Comparison of ENCODE assay signal across 8 cellular contexts in the genomic region with DNA sequence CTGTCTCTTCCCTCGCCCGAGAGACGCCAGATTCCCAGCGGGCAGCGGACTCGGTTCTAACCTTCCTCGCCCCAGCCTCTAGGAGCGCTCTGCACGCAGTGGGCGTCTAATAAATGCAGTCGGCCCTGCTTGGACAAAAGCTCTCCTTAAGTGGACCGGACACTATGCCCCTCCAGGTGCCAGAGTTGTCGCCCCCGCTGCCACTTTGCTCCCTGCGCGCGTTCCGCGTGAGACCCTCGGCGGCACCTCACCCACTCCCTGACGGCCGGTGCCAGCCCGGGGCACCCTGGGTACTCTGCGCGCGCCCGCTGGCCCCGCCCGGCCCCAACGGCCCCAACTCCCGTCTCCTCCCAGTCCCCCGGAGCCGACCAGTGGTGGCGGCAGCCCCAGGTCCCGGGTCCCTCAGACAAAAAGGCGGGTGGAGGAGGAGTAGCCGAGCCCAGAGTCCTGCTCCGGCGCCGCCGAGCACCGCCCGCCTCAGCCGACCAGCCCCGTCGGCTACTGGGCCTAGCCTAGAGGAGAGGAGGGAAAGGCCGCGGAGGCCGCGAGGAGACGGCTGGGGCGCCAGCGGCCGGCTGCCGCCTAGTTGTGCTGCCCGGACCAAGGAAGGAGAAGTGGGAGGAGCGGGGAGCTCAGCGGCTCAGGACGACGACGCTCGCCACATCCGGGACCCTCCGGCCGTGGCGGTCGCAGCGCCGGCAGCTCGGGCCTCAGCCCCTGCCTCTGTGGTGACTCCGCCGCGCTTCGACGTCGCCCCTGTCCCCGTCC.
DNase-seq lines count a peak whose midpoint lies in the region; ATAC-seq and TF ChIP-seq lines count a peak whose summit lies in the region.

No MANE protein-coding gene starts in this region.

- TF ChIP-seq POLR2A in Peyer's patch (IDR thresholded peaks at IDR 0.05): peak; percentile 85 to 89

- peaks cover 20% of the 10 kb centered on the region for H3K27me3 Mint-ChIP-seq in activated T-helper 2 cell treated with anti-CD3 and anti-CD28 coated beads, Interferon-gamma antibody, Interleukin-2, Interleukin-4, amounts not matched to agents 10 μg/mL and 5 μg/mL and 100 μg/mL, durations not matched to agents 14 hours and 24 hours and 36 hours (ENCODE audit: low read depth)
- H3K27me3 Mint-ChIP-seq in natural killer cell (ENCODE audit: low read depth in 2 of 2): no peaks in the 10 kb centered on the region

- no peaks in the 10 kb centered on the region for H3K36me3 ChIP-seq in Peyer's patch

- ATAC-seq in GM21526 (IDR thresholded peaks at IDR 0.05; ENCODE audit: low FRiP score, unreplicated experiment) (peak; percentile 86), natural killer cell (peak; percentile 87 to 94 (median 89))
- ATAC-seq in stimulated activated naive CD8-positive, alpha-beta T cell treated with anti-CD3 and anti-CD28 coated beads, Interleukin-15, Interleukin-2, amounts not matched to agents 100 U/mL and 50 U/mL, for 24 hours: peak; percentile 98

- H3K27me3 ChIP-seq in Peyer's patch: no peaks in the 10 kb centered on the region

- H3K4me3 ChIP-seq in Peyer's patch: peak overlapping the region; percentile 63 to 86 (median 76)
- H3K4me3 ChIP-seq in fibroblast of pulmonary artery (replicated peaks; ENCODE audit: low read depth, low read length): peak overlapping the region; percentile 86

- peak overlapping the region; percentile 84 to 92 (median 90) for H3K27ac ChIP-seq in Peyer's patch

- DNase-seq in DMS79 treated with DMSO at 0.1 percent for 48 hours (lab: John Stamatoyannopoulos, UW): peak; percentile 86
- DNase-seq in HuH-7 (ENCODE audit: low spot score): peak; percentile 87
- DNase-seq in Peyer's patch: peak; percentile 74 to 92 (median 89)
- DNase-seq in activated T-helper 2 cell treated with anti-CD3 and anti-CD28 coated beads, Interferon-gamma antibody, Interleukin-2, Interleukin-4, amounts not matched to agents 10 μg/mL and 5 μg/mL and 100 μg/mL, durations not matched to agents 14 hours and 24 hours and 36 hours (ENCODE audit: low spot score): peak; percentile 58
- peak; percentile 75 for DNase-seq in fibroblast of pulmonary artery (ENCODE audit: low read depth)
- peak; percentile 64 for DNase-seq in natural killer cell
- DNase-seq in stimulated activated naive CD8-positive, alpha-beta T cell treated with anti-CD3 and anti-CD28 coated beads, Interleukin-15, Interleukin-2, amounts not matched to agents 100 U/mL and 50 U/mL, for 24 hours: peak; percentile 81

- H3K9me3 ChIP-seq in Peyer's patch: no peaks in the 10 kb centered on the region

- TF ChIP-seq CTCF in Peyer's patch (IDR thresholded peaks at IDR 0.05) (peak in 4 of 6 experiments; percentile 43 to 86 (median 74)), fibroblast of pulmonary artery (IDR thresholded peaks at IDR 0.05; ENCODE audit: low read length, missing control alignments) (peak; percentile 65), natural killer cell (IDR thresholded peaks at IDR 0.05) (peak; percentile 41)

- H3K9me3 Mint-ChIP-seq in activated T-helper 2 cell treated with anti-CD3 and anti-CD28 coated beads, Interferon-gamma antibody, Interleukin-2, Interleukin-4, amounts not matched to agents 10 μg/mL and 5 μg/mL and 100 μg/mL, durations not matched to agents 14 hours and 24 hours and 36 hours: peaks cover 3% of the 10 kb centered on the region
- no peaks in the 10 kb centered on the region for H3K9me3 Mint-ChIP-seq in natural killer cell

- intact Hi-C loops in activated T-helper 2 cell treated with anti-CD3 and anti-CD28 coated beads, Interferon-gamma antibody, Interleukin-2, Interleukin-4, amounts not matched to agents 10 μg/mL and 5 μg/mL and 100 μg/mL, durations not matched to agents 14 hours and 24 hours and 36 hours (cut with micrococcal nuclease): no loop called here
- intact Hi-C loops in natural killer cell (cut with micrococcal nuclease): loop anchor here (10.0 kb wide), 1 partner anchor 115 kb away; no protein-coding TSS in a partner anchor

- no peaks in the 10 kb centered on the region for H3K4me1 ChIP-seq in Peyer's patch

- H3K36me3 Mint-ChIP-seq in activated T-helper 2 cell treated with anti-CD3 and anti-CD28 coated beads, Interferon-gamma antibody, Interleukin-2, Interleukin-4, amounts not matched to agents 10 μg/mL and 5 μg/mL and 100 μg/mL, durations not matched to agents 14 hours and 24 hours and 36 hours (ENCODE audit: low read depth): peaks cover 2% of the 10 kb centered on the region
- no peaks in the 10 kb centered on the region for H3K36me3 Mint-ChIP-seq in natural killer cell

- H3K4me1 Mint-ChIP-seq in activated T-helper 2 cell treated with anti-CD3 and anti-CD28 coated beads, Interferon-gamma antibody, Interleukin-2, Interleukin-4, amounts not matched to agents 10 μg/mL and 5 μg/mL and 100 μg/mL, durations not matched to agents 14 hours and 24 hours and 36 hours (ENCODE audit: low read depth): peaks cover 26% of the 10 kb centered on the region
- H3K4me1 Mint-ChIP-seq in natural killer cell: peaks cover 29 to 32% of the 10 kb centered on the region in 2 donors

- peak overlapping the region; percentile 55 for H3K27ac Mint-ChIP-seq in activated T-helper 2 cell treated with anti-CD3 and anti-CD28 coated beads, Interferon-gamma antibody, Interleukin-2, Interleukin-4, amounts not matched to agents 10 μg/mL and 5 μg/mL and 100 μg/mL, durations not matched to agents 14 hours and 24 hours and 36 hours
- peak overlapping the region; percentile 76 to 91 for H3K27ac Mint-ChIP-seq in natural killer cell

- peak overlapping the region; percentile 90 for H3K4me3 Mint-ChIP-seq in activated T-helper 2 cell treated with anti-CD3 and anti-CD28 coated beads, Interferon-gamma antibody, Interleukin-2, Interleukin-4, amounts not matched to agents 10 μg/mL and 5 μg/mL and 100 μg/mL, durations not matched to agents 14 hours and 24 hours and 36 hours (ENCODE audit: low read depth)
- peak overlapping the region; percentile 96 for H3K4me3 Mint-ChIP-seq in natural killer cell

Comparison
In these comparisons a context has a peak if more than half of its experiments do, and no peak if none do; other contexts are left out.
1. Peak in every context shown above with its lines: DNase-seq, ATAC-seq, H3K4me3 ChIP-seq and H3K27ac ChIP-seq.